In genomic region chr1:37859507-37860345, GRCh38 we compare ENCODE assay signal across 8 cellular contexts.
DNase-seq lines count a peak whose midpoint lies in the region; ATAC-seq and TF ChIP-seq lines count a peak whose summit lies in the region.

MTF1 (minus strand) TSS chr1:37859592; CDS start chr1:37857658, 1,934 bp downstream.

- TF ChIP-seq CTCF in AG10803 (conservative IDR thresholded peaks at IDR 0.05; ENCODE audit: low read length) = peak; percentile 75

- ATAC-seq in GM19023 (IDR thresholded peaks at IDR 0.05; ENCODE audit: unreplicated experiment) (peak; percentile 94), HG03280 (IDR thresholded peaks at IDR 0.05; ENCODE audit: unreplicated experiment) (peak; percentile 96)

- DNase-seq in AG10803 (ENCODE audit: low read depth) = peak; percentile 95
- DNase-seq in NCI-H345 treated with DMSO at 0.1 percent for 48 hours (lab: John Stamatoyannopoulos, UW; ENCODE audit: unreplicated experiment) = peak; percentile 95
- DNase-seq in activated CD4-positive, CD25-positive, alpha-beta regulatory T cell (lab: John Stamatoyannopoulos, UW) = peak; percentile 89 to 95 (median 92)
- DNase-seq in central memory CD4-positive, alpha-beta T cell = peak; percentile 97
- peak; percentile 98 for DNase-seq in islet precursor cell
- peak; percentile 91 to 96 (median 94) for DNase-seq in stimulated activated CD4-positive, alpha-beta T cell treated with anti-CD3 and anti-CD28 coated beads, Interleukin-12 subunit alpha, Interleukin-12 subunit beta, amount 100 ng/mL, for 48 hours (ENCODE audit: low read depth in 2 of 3, low spot score in 1 of 3)

- H3K4me3 ChIP-seq in AG10803 (ENCODE audit: low read length) = peak within 1 kb of the TSS; percentile 99

Comparison
In these comparisons a context has a peak if more than half of its experiments do, and no peak if none do; other contexts are left out.
1. Peak in every context shown above with its lines: DNase-seq, ATAC-seq and H3K4me3 ChIP-seq.